In the genomic region with DNA sequence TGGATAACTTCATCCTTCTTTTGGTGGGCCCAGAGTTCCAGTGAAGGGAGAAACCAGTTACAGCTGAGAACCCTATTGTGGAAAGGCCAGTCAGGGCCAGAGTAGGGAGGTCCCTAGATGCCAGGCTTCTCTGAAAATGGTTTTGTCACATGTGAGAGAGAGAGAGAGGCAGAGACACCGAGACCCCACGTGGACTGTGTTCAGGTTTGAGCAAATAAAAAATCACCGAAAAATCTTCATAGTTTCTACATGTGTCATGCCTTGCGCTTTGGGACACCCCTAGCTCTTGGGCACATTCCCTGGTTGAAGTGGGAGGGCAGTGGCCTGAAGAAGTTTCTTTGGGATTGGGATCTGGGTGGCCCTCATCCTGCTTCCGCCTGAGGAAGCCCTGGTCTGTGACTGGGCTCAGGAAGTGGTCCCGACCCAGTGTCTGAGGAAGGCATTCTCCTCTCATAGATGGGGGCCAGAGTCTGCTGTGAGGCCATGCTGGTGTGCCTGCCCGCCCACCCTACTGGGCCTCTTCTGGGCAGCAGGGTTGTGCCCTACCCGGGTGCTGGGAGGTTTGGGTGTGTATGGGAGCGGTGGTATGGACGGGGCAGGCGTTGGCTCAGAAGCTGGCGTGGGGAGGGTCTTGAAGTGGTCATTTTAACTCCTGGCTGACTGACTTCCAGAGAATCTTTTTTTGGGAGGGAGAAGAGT, we compare ENCODE assay signal across 16 cellular contexts. TPM values are rescaled to one million over a fixed set of nuclear protein-coding genes. Genes with fewer than 3 reads are reported as not detected.
A peak's percentile ranks its signal among the peaks of the same experiment; 100 is the strongest.
DNase-seq lines count a peak whose midpoint lies in the region; ATAC-seq, FAIRE-seq and TF ChIP-seq lines count a peak whose summit lies in the region.
"Had no signal": no experiment of that assay in that cellular context is flagged by ENCODE, and none has a peak within 500 bp of the region (broad histone marks: within the 10 kb centered on the region; RNA-seq: fewer than 3 reads in every experiment).

No MANE protein-coding gene starts in this region.

- no peaks in the 10 kb centered on the region for H3K27me3 Mint-ChIP-seq in chondrocyte (ENCODE audit: low read depth)

- DNase-seq in activated CD8-positive, alpha-beta memory T cell treated with anti-CD3 and anti-CD28 coated beads for 24 hours, result peak; percentile 56
- DNase-seq in activated CD8-positive, alpha-beta memory T cell treated with anti-CD3 and anti-CD28 coated beads, Interleukin-2, amount 50 U/mL, for 4 hours, result no peak
- DNase-seq in RWPE1 (ENCODE audit: low spot score), result no peak
- no peak for DNase-seq in chondrocyte (ENCODE audit: low spot score)
- no peak for DNase-seq in spleen
- no peak for DNase-seq in NCI-H187 (lab: John Stamatoyannopoulos, UW)
- DNase-seq in H54 (ENCODE audit: insufficient read length, low spot score), result no peak
- DNase-seq: foreskin fibroblast; NCI-H1930; NCI-H526 treated with DMSO at 0.1 percent for 48 hours; psoas muscle; stimulated activated CD4-positive, alpha-beta T cell treated with anti-CD3 and anti-CD28 coated beads, Interleukin-15, amount 100 ng/mL, for 24 hours; T-helper 9 cell; thyroid gland had no signal

- no peaks in the 10 kb centered on the region for H3K9me3 ChIP-seq in spleen
- H3K9me3 ChIP-seq: psoas muscle, thyroid gland had no signal

- no peaks in the 10 kb centered on the region for H3K27me3 ChIP-seq in spleen (replicated peaks in 1 of 7)
- H3K27me3 ChIP-seq: thyroid gland had no signal

- ATAC-seq in GM21447 (IDR thresholded peaks at IDR 0.05; ENCODE audit: unreplicated experiment), result no peak
- ATAC-seq: psoas muscle had no signal

- no peak overlapping the region for H3K4me3 Mint-ChIP-seq in chondrocyte (ENCODE audit: unreplicated experiment)
- H3K4me3 Mint-ChIP-seq: mesothelial cell of epicardium had no signal

- no peak for FAIRE-seq in H54 (lab: Jason Lieb, UNC)

- WGBS in spleen, 5 donors, result 79 to 87% (median 85%) methylated on average over 8 to 12 of the region's 12 CpGs

- H3K4me1 Mint-ChIP-seq in chondrocyte (ENCODE audit: low read depth), result peaks cover 29% of the 10 kb centered on the region

- no peaks in the 10 kb centered on the region for H3K36me3 Mint-ChIP-seq in chondrocyte (ENCODE audit: low read depth)
- H3K36me3 Mint-ChIP-seq: mesothelial cell of epicardium had no signal

- peak overlapping the region; percentile 27 for H3K27ac Mint-ChIP-seq in chondrocyte (ENCODE audit: unreplicated experiment)
- H3K27ac Mint-ChIP-seq: mesothelial cell of epicardium had no signal

- intact Hi-C loops in spleen (cut with DNase I; ENCODE audit: low total_unique reads), result no loop called here

- H3K36me3 ChIP-seq in spleen, result peaks cover 0 to 19% (median 0%) of the 10 kb centered on the region in 6 donors
- H3K36me3 ChIP-seq: thyroid gland had no signal

- H3K4me1 ChIP-seq in spleen, result peaks cover 30 to 100% (median 84%) of the 10 kb centered on the region in 6 donors

- no peaks in the 10 kb centered on the region for H3K9me3 Mint-ChIP-seq in chondrocyte (ENCODE audit: low read depth)
- H3K9me3 Mint-ChIP-seq: mesothelial cell of epicardium had no signal

- no peak for TF ChIP-seq CTCF in RWPE1 (conservative IDR thresholded peaks at IDR 0.05; ENCODE audit: low read depth)
- TF ChIP-seq CTCF in chondrocyte (IDR thresholded peaks at IDR 0.05), result no peak
- TF ChIP-seq CTCF in spleen (IDR thresholded peaks at IDR 0.05 in 8 of 11, conservative IDR thresholded peaks at IDR 0.05 in 3 of 11), result no peak

- POLR2A ChIA-PET in RWPE1 (lab: Yijun Ruan, JAX; ENCODE audit: low non-redundant PET), result no interaction called here

- H3K27ac ChIP-seq in RWPE1 (peak overlapping the region; percentile 48), spleen (peak overlapping the region in 6 of 8 donors; percentile 8 to 67 (median 58))
- H3K27ac ChIP-seq: psoas muscle, thyroid gland had no signal

- TF ChIP-seq POLR2A in spleen (IDR thresholded peaks at IDR 0.05) (no peak), H54 (IDR thresholded peaks at IDR 0.05; ENCODE audit: low read depth, low read length) (no peak)

- CTCF ChIA-PET in RWPE1 (lab: Yijun Ruan, JAX), result interaction anchor here (0.6 kb wide), 1 partner anchor 78 kb away, joined by 4 read pairs; no protein-coding TSS in a partner anchor

- no peak overlapping the region for H3K4me3 ChIP-seq in spleen
- H3K4me3 ChIP-seq: psoas muscle, thyroid gland had no signal

RNA-seq across cellular contexts. Expression of a gene that starts 16.1 kb away (rescaled TPM):
- 28.6 to 55.5 TPM (median 55.2 TPM) in 3 replicates for total RNA-seq in chondrocyte
- 100 to 1,000 TPM in 2 of 7 donors, 10 to 100 TPM in 5; 50.3 to 106 (median 82.9) TPM for total RNA-seq in spleen
- polyA plus RNA-seq in spleen, result 10 to 100 TPM; 21.5 to 32.1 (median 30.0) TPM
